1 cellular context compared by ENCODE assay signal in the genomic region with DNA sequence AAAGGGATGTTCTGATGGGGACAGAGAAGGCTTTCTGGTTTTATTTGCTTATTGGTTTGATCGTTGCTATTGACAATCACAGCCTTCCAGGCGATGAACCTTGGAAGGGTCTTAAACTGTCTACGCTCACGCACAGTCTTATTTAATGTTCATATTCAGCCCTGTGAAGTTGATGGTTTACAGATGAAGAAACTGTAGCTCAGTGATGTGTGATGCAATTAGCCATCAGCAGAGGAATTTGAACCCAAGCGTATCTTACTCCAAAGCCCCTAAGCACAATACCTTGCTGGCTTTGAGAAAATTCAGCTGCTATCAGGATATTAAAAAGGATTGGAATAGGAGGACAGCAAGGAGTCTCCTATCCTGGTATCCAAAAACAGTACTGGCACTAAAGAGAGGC.
TF ChIP-seq lines count a peak whose summit lies in the region.

No MANE protein-coding gene starts in this region.

TF ChIP-seq in HepG2, 621 proteins besides CTCF, POLR2A, EP300 and RAD21 (continued from another document):
- TF ChIP-seq GRHL1 (CRISPR knock-in tag; conservative IDR thresholded peaks at IDR 0.05) (no peak), ZBTB8A (CRISPR knock-in tag; IDR thresholded peaks at IDR 0.05; ENCODE audit: borderline replicate concordance, low read depth) (no peak), DZIP1 (CRISPR knock-in tag; IDR thresholded peaks at IDR 0.05) (no peak), ZGPAT (CRISPR knock-in tag; IDR thresholded peaks at IDR 0.05) (no peak), PCBP1 (IDR thresholded peaks at IDR 0.05; ENCODE audit: borderline replicate concordance, low read depth, low read length) (no peak), ZNF747 (CRISPR knock-in tag; IDR thresholded peaks at IDR 0.05; ENCODE audit: borderline replicate concordance) (no peak)
- TF ChIP-seq, protein P1, sequence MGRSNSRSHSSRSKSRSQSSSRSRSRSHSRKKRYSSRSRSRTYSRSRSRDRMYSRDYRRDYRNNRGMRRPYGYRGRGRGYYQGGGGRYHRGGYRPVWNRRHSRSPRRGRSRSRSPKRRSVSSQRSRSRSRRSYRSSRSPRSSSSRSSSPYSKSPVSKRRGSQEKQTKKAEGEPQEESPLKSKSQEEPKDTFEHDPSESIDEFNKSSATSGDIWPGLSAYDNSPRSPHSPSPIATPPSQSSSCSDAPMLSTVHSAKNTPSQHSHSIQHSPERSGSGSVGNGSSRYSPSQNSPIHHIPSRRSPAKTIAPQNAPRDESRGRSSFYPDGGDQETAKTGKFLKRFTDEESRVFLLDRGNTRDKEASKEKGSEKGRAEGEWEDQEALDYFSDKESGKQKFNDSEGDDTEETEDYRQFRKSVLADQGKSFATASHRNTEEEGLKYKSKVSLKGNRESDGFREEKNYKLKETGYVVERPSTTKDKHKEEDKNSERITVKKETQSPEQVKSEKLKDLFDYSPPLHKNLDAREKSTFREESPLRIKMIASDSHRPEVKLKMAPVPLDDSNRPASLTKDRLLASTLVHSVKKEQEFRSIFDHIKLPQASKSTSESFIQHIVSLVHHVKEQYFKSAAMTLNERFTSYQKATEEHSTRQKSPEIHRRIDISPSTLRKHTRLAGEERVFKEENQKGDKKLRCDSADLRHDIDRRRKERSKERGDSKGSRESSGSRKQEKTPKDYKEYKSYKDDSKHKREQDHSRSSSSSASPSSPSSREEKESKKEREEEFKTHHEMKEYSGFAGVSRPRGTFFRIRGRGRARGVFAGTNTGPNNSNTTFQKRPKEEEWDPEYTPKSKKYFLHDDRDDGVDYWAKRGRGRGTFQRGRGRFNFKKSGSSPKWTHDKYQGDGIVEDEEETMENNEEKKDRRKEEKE (IDR thresholded peaks at IDR 0.05), result no peak
